ENCODE assay signal across 10 cellular contexts in the genomic region with DNA sequence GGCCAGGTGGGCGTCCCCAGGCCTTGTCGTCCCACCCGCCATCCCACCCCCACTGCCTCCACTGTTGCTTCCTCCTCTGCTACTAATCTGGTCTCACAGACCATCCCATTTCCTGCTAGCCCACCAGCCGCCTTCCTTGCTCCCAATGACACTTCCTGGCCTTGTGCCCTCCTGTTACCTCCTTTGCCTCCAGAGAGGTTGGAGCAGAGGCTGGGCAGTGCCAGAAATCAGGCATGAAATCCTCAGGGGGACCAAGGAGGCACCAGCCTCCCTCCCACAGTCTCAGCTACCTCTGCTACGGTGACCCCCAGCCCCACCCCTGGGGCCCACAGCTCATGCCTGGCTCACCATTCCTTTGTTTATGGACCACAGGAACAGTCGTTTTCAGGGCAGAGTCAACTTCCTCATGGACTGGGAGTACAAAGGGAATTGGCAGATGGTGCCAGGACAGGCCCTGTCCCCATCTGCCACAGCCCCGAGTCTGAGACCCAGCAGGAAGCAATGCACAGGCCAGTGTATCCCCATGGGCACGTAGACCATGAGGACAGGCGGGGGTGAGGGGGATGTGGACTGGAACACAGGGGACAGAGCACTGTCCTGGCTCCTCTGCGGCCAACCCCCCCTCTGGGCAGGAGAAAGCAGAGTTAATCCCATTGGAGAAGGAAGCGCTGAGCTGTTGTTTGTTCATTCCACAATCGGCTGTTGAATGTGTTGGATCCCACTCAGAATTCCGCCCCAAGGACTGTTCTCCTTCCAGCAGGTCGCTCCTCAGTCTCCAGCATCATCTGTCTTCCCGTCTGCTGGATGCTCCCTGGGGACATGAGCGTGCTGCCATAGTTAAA. TPM values are rescaled to one million over a fixed set of nuclear protein-coding genes. Genes with fewer than 3 reads are reported as not detected.
DNase-seq lines count a peak whose midpoint lies in the region; FAIRE-seq and TF ChIP-seq lines count a peak whose summit lies in the region.
"Had no signal": no experiment of that assay in that cellular context is flagged by ENCODE, and none has a peak within 500 bp of the region (broad histone marks: within the 10 kb centered on the region; RNA-seq: fewer than 3 reads in every experiment).

No MANE protein-coding gene starts in this region.

- no peaks in the 10 kb centered on the region for H3K27me3 ChIP-seq in breast epithelium
- peaks cover 0 to 4% (median 0%) of the 10 kb centered on the region in 5 donors for H3K27me3 ChIP-seq in subcutaneous abdominal adipose tissue (ENCODE audit: control insufficient read depth in 5 of 5, insufficient read depth in 4 of 5, low read length in 5 of 5)

- TF ChIP-seq POLR2A in breast epithelium (IDR thresholded peaks at IDR 0.05): no peak

- no peaks in the 10 kb centered on the region for H3K9me3 ChIP-seq in breast epithelium
- no peaks in the 10 kb centered on the region for H3K9me3 ChIP-seq in kidney (ENCODE audit: control insufficient read depth in 1 of 2, low read length in 2 of 2)
- no peaks in the 10 kb centered on the region for H3K9me3 ChIP-seq in subcutaneous abdominal adipose tissue (ENCODE audit: control insufficient read depth in 5 of 5, low read length in 5 of 5)

- no peak for FAIRE-seq in kidney (lab: Jason Lieb, UNC)
- FAIRE-seq: colon had no signal

- H3K27ac ChIP-seq in breast epithelium (peak overlapping the region; percentile 82 to 88), kidney (ENCODE audit: low read depth in 2 of 2, low read length in 2 of 2) (peak overlapping the region; percentile 43 to 70), subcutaneous abdominal adipose tissue (ENCODE audit: low read depth, low read length) (peak overlapping the region; percentile 82)

- DNase-seq in LHCN-M2 (ENCODE audit: low read depth) (peak; percentile 29), breast epithelium (ENCODE audit: low spot score in 2 of 2) (peak in 1 of 2 donors; percentile 88), kidney (peak; percentile 87), NCI-H526 treated with DMSO at 0.1 percent for 48 hours (lab: John Stamatoyannopoulos, UW) (no peak), GDM1 (lab: John Stamatoyannopoulos, UW) (no peak), SIG-M5 treated with dmso at 0.1 percent for 504 hours (lab: John Stamatoyannopoulos, UW; ENCODE audit: unreplicated experiment) (no peak), T-helper 1 cell (no peak)
- DNase-seq: activated CD4-positive, alpha-beta T cell treated with anti-CD3 and anti-CD28 coated beads, Interleukin-2, amount 50 U/mL, for 48 hours had no signal

- no peak overlapping the region for H3K9ac ChIP-seq in kidney (ENCODE audit: low read length in 2 of 2)
- H3K9ac ChIP-seq in subcutaneous abdominal adipose tissue (ENCODE audit: low read length in 5 of 5): no peak overlapping the region

- intact Hi-C loops in breast epithelium (cut with DNase I; ENCODE audit: low total_unique reads) (loop anchor here (10.0 kb wide), 1 partner anchor 370 kb away; no protein-coding TSS in a partner anchor), kidney (cut with DNase I) (no loop called here)

- H3K4me3 ChIP-seq in breast epithelium: peak overlapping the region in 1 of 3 donors; percentile 40
- H3K4me3 ChIP-seq in kidney (ENCODE audit: low read length in 2 of 2): no peak overlapping the region
- peak overlapping the region in 2 of 5 donors; percentile 7 to 23 for H3K4me3 ChIP-seq in subcutaneous abdominal adipose tissue (ENCODE audit: low read depth in 1 of 5, low read length in 5 of 5)

- TF ChIP-seq CTCF in breast epithelium (IDR thresholded peaks at IDR 0.05): no peak
- no peak for TF ChIP-seq CTCF in kidney (IDR thresholded peaks at IDR 0.05; ENCODE audit: borderline replicate concordance, extremely low read depth, insufficient read depth)

- H3K4me1 ChIP-seq in breast epithelium (peaks cover 5 to 15% of the 10 kb centered on the region in 2 donors), kidney (ENCODE audit: control insufficient read depth in 1 of 2, insufficient read depth in 1 of 2, low read depth in 1 of 2, low read length in 2 of 2) (peaks cover 0 to 7% of the 10 kb centered on the region in 2 donors), subcutaneous abdominal adipose tissue (ENCODE audit: control insufficient read depth in 5 of 5, insufficient read depth in 5 of 5, low read length in 5 of 5) (peaks cover 6 to 89% (median 44%) of the 10 kb centered on the region in 5 donors)

- H3K36me3 ChIP-seq in breast epithelium: no peaks in the 10 kb centered on the region
- no peaks in the 10 kb centered on the region for H3K36me3 ChIP-seq in kidney (ENCODE audit: control insufficient read depth in 1 of 2, insufficient read depth in 2 of 2, low read length in 2 of 2)
- H3K36me3 ChIP-seq in subcutaneous abdominal adipose tissue (ENCODE audit: control insufficient read depth in 5 of 5, insufficient read depth in 5 of 5, low read length in 5 of 5): peaks cover 0 to under 1% (median 0%) of the 10 kb centered on the region in 5 donors

RNA-seq across cellular contexts. Expression of a gene that starts 2.2 kb away (rescaled TPM):
- total RNA-seq in LHCN-M2 (2014; rRNA removed) (not detected in 2 replicates), breast epithelium (10 to 100 TPM; 19.2 to 52.8 (median 45.1) TPM), kidney (41.3 TPM)
- polyA plus RNA-seq in LHCN-M2 (2012): not detected
- 13.9 TPM for polyA plus RNA-seq in kidney (ENCODE audit: insufficient read depth, low read depth, low replicate concordance)

Comparison
In these comparisons a context has a peak if more than half of its experiments do, and no peak if none do; other contexts are left out.
1. DNase-seq: peak in LHCN-M2 (single experiment) and kidney (single experiment); none in NCI-H526 treated with DMSO at 0.1 percent for 48 hours (single experiment), GDM1 (single experiment), SIG-M5 treated with dmso at 0.1 percent for 504 hours (single experiment) and T-helper 1 cell (0 of 5).
2. RNA of a gene that starts 2.2 kb away (total RNA-seq): 19.2 to 52.8 TPM in breast epithelium and 41.3 TPM in kidney (single experiment); not detected in LHCN-M2; every median in the first group is over 10 times any median in the second.
3. Peak in every context shown above with its lines, with median percentiles within 50 percentile points of each other: H3K27ac ChIP-seq.